In the genomic region with DNA sequence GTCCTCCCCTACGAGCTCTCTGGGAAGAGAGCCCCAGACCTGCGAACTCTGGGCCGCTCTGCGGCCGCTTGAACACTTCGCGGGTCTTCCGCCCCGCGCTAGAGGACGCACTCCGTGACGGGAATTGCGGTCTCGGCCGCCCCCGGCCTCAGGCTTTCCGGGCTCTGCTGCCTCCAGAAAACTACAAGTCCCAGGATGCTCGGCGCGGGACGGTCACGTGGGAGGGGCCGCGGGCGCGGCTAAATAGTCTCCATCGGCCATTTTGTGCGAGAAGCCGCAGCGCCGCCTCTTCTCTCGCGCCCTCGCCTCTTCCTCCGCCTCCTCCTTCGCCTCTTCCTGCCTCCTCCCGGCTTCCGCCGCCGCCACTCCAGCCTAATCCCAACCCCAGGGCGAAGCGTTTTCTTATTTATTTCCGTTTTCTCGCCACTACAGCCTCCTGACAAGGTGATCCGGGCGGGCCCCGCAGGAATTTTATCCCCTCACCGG, we compare ENCODE assay signal across 8 cellular contexts. TPM values are rescaled to one million over a fixed set of nuclear protein-coding genes. Genes with fewer than 3 reads are reported as not detected.
DNase-seq lines count a peak whose midpoint lies in the region; ATAC-seq, FAIRE-seq and TF ChIP-seq lines count a peak whose summit lies in the region.

A gene (plus strand): TSS at position 269 of the 486 bp plus-strand sequence. CDS start 235 bp downstream, outside the sequence.

- H3K4me1 ChIP-seq in left ventricle myocardium inferior (peaks cover 66% of the 10 kb centered on the region), prostate gland (replicated peaks) (peaks cover 6% of the 10 kb centered on the region), uterus (no peaks in the 10 kb centered on the region)

- peak; percentile 90 for TF ChIP-seq CTCF in left ventricle myocardium inferior (IDR thresholded peaks at IDR 0.05; ENCODE audit: borderline replicate concordance)
- TF ChIP-seq CTCF in prostate gland (IDR thresholded peaks at IDR 0.05), result peak; percentile 81 to 98 (median 98)
- peak; percentile 91 to 94 (median 92) for TF ChIP-seq CTCF in uterus (IDR thresholded peaks at IDR 0.05)

- peak; percentile 92 for ATAC-seq in HG02852 (IDR thresholded peaks at IDR 0.05; ENCODE audit: unreplicated experiment)

- H3K36me3 ChIP-seq in left ventricle myocardium inferior (peaks cover 40% of the 10 kb centered on the region), prostate gland (no peaks in the 10 kb centered on the region), uterus (no peaks in the 10 kb centered on the region)

- peak; percentile 87 for TF ChIP-seq POLR2A in GM12891 (IDR thresholded peaks at IDR 0.05; ENCODE audit: low read depth, low read length)
- TF ChIP-seq POLR2A in prostate gland (IDR thresholded peaks at IDR 0.05), result peak; percentile 96
- TF ChIP-seq POLR2A in uterus (IDR thresholded peaks at IDR 0.05), result peak; percentile 98 to 99

- H3K27me3 ChIP-seq in left ventricle myocardium inferior (ENCODE audit: low read depth) (no peaks in the 10 kb centered on the region), prostate gland (replicated peaks; ENCODE audit: insufficient read depth) (no peaks in the 10 kb centered on the region), uterus (no peaks in the 10 kb centered on the region)

- H3K9me3 ChIP-seq in left ventricle myocardium inferior (replicated peaks) (no peaks in the 10 kb centered on the region), prostate gland (no peaks in the 10 kb centered on the region), uterus (no peaks in the 10 kb centered on the region)

- peak within 1 kb of the TSS; percentile 95 for H3K4me3 ChIP-seq in left ventricle myocardium inferior
- H3K4me3 ChIP-seq in prostate gland, result peak within 1 kb of the TSS; percentile 75 to 76
- H3K4me3 ChIP-seq in uterus, result peak within 1 kb of the TSS; percentile 69 to 71

- peak; percentile 96 for FAIRE-seq in GM12891 (lab: Jason Lieb, UNC)

- intact Hi-C loops in T-helper 1 cell treated with Interleukin-12 subunit alpha and Interleukin-12 subunit beta and Interleukin-4 antibody, amounts not matched to agents 30 ng/mL and 1 ng/mL, for 36 hours (cut with micrococcal nuclease), result loop anchor here (1.0 to 2.0 kb wide), 10 partner anchors 117 to 1704 kb away; a partner anchor contains a TSS
- intact Hi-C loops in left ventricle myocardium inferior (cut with micrococcal nuclease), result no loop called here
- intact Hi-C loops in prostate gland (cut with DNase I), result loop anchor here (1.0 to 5.0 kb wide), 2 partner anchors 144 to 902 kb away; a partner anchor contains a TSS
- intact Hi-C loops in uterus (cut with DNase I; ENCODE audit: low total_unique reads), result no loop called here

- under 1% methylated on average over 47 of the region's 49 CpGs for WGBS in prostate gland

- DNase-seq in GM12891 (ENCODE audit: insufficient read length, low spot score), result peak; percentile 82
- peak; percentile 93 for DNase-seq in NCI-H146 (lab: John Stamatoyannopoulos, UW)
- peak; percentile 92 for DNase-seq in amniotic stem cell (lab: John Stamatoyannopoulos, UW)
- DNase-seq in left ventricle myocardium inferior, result peak; percentile 99
- DNase-seq in prostate gland (ENCODE audit: low spot score), result peak; percentile 98
- DNase-seq in uterus, result peak; percentile 98 to 99

- H3K27ac ChIP-seq in left ventricle myocardium inferior (replicated peaks) (peak within 1 kb of the TSS; percentile 97), prostate gland (peak within 1 kb of the TSS; percentile 82 to 85), uterus (peak within 1 kb of the TSS; percentile 91 to 93)

TF ChIP-seq in GM12891, 5 proteins besides CTCF, POLR2A, EP300 and RAD21:
- TF ChIP-seq PAX5 (IDR thresholded peaks at IDR 0.05; ENCODE audit: insufficient read depth, low read length, severe bottlenecking), result peak; percentile 26
- peak; percentile 41; the same call in 1 of the 2 replicates for TF ChIP-seq POU2F2 (IDR thresholded peaks at IDR 0.05; ENCODE audit: low read depth, low read length)
- peak; percentile 44; the same call in 1 of the 2 replicates for TF ChIP-seq TAF1 (IDR thresholded peaks at IDR 0.05; ENCODE audit: low read depth, low read length)
- peak; percentile 83 for TF ChIP-seq POLR2AphosphoS5 (IDR thresholded peaks at IDR 0.05; ENCODE audit: low read depth, low read length)
- no peak for TF ChIP-seq SPI1 (IDR thresholded peaks at IDR 0.05; ENCODE audit: low read depth, low read length)
TF ChIP-seq in GM12891: peak in this region for 4.

RNA-seq across cellular contexts. Expression of the gene that starts here (rescaled TPM):
- polyA plus RNA-seq in GM12891 (2012; ENCODE audit: low read depth, missing spikeins), result 63.4 TPM
- 35.5 and 36.2 TPM in 2 replicates for total RNA-seq in T-helper 1 cell treated with Interleukin-12 subunit alpha and Interleukin-12 subunit beta and Interleukin-4 antibody, amounts not matched to agents 30 ng/mL and 1 ng/mL, for 36 hours
- 416 TPM for total RNA-seq in left ventricle myocardium inferior
- total RNA-seq in prostate gland, result 10 to 100 TPM; 26.5 to 29.4 TPM
- total RNA-seq in uterus, result 10 to 100 TPM; 18.5 to 68.7 (median 30.7) TPM

Comparison
In these comparisons a context has a peak if more than half of its experiments do, and no peak if none do; other contexts are left out.
1. Peak in every context shown above with its lines: DNase-seq, ATAC-seq, H3K4me3 ChIP-seq and H3K27ac ChIP-seq.
2. intact Hi-C loops: an anchor here in T-helper 1 cell treated with Interleukin-12 subunit alpha and Interleukin-12 subunit beta and Interleukin-4 antibody, amounts not matched to agents 30 ng/mL and 1 ng/mL, for 36 hours (1.0 to 2.0 kb wide) and prostate gland (1.0 to 5.0 kb wide); none called in left ventricle myocardium inferior and uterus.